Comparison of ENCODE assay signal across 15 cellular contexts in the genomic region with DNA sequence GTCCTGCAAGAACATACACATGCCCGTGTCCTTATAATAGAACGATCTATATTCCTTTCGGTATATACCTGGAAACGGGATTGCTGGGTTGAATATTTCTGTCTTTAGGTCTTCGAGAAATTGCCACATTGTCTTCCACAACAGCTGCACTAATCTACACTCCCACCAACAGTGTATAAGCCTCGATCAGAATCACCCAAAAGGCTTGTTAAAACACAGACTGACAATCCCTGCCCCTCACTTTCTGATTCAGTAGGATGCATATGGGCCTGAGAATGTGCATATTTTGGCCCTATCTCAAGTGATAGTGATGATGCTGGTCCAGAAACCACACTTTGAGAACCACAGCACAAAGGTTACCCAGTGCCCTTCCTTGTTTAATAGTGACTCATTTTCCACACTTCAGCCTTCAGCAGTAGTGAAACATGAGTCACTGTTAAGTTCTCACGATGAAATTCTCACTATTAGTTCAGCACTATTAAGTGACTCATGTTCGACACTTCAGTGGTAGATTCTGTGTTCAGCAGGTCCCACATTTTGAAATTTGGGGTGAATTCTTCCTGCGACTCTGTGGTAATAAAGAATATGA.
DNase-seq lines count a peak whose midpoint lies in the region; ATAC-seq and TF ChIP-seq lines count a peak whose summit lies in the region.
"Had no signal": no experiment of that assay in that cellular context is flagged by ENCODE, and none has a peak within 500 bp of the region (broad histone marks: within the 10 kb centered on the region; RNA-seq: fewer than 3 reads in every experiment).

No MANE protein-coding gene starts in this region.

- H3K4me3 Mint-ChIP-seq in activated naive CD8-positive, alpha-beta T cell treated with anti-CD3 and anti-CD28 coated beads, Interleukin-2, amount 50 U/mL, for 24 hours: no peak overlapping the region
- H3K4me3 Mint-ChIP-seq in endothelial cell (ENCODE audit: unreplicated experiment): no peak overlapping the region
- H3K4me3 Mint-ChIP-seq: brain; CD4-positive, alpha-beta T cell had no signal

- no peaks in the 10 kb centered on the region for H3K4me1 ChIP-seq in gastrocnemius medialis
- H3K4me1 ChIP-seq: testis had no signal

- no peak for TF ChIP-seq POLR2A in gastrocnemius medialis (IDR thresholded peaks at IDR 0.05)

- intact Hi-C loops in gastrocnemius medialis (cut with DNase I; ENCODE audit: low total_unique reads): no loop called here

- H3K9me3 ChIP-seq in gastrocnemius medialis: no peaks in the 10 kb centered on the region
- H3K9me3 ChIP-seq: mucosa of descending colon, testis had no signal

- in situ Hi-C loops in gastrocnemius medialis (cut with MboI; ENCODE audit: low sequenced_read_pairs in 4 of 4): no loop called here

- ATAC-seq in GM18519 (IDR thresholded peaks at IDR 0.05; ENCODE audit: low FRiP score, unreplicated experiment): peak; percentile 84
- ATAC-seq in HG02973 (IDR thresholded peaks at IDR 0.05; ENCODE audit: unreplicated experiment): peak; percentile 62
- ATAC-seq in activated naive CD8-positive, alpha-beta T cell treated with anti-CD3 and anti-CD28 coated beads, Interleukin-2, amount 50 U/mL, for 24 hours: peak; percentile 86
- no peak for ATAC-seq in gastrocnemius medialis
- ATAC-seq in SK-N-SH treated with all-trans-retinoic acid at 6 μM for 48 hours: no peak
- ATAC-seq: mucosa of descending colon had no signal

- H3K9me3 Mint-ChIP-seq in activated naive CD8-positive, alpha-beta T cell treated with anti-CD3 and anti-CD28 coated beads, Interleukin-2, amount 50 U/mL, for 24 hours: peaks cover 16% of the 10 kb centered on the region
- H3K9me3 Mint-ChIP-seq in endothelial cell (ENCODE audit: unreplicated experiment): no peaks in the 10 kb centered on the region

- H3K27me3 Mint-ChIP-seq in activated naive CD8-positive, alpha-beta T cell treated with anti-CD3 and anti-CD28 coated beads, Interleukin-2, amount 50 U/mL, for 24 hours: peaks cover 9% of the 10 kb centered on the region
- H3K27me3 Mint-ChIP-seq in endothelial cell (ENCODE audit: unreplicated experiment): no peaks in the 10 kb centered on the region

- H3K36me3 ChIP-seq in gastrocnemius medialis: no peaks in the 10 kb centered on the region

- no peak for TF ChIP-seq CTCF in AG10803 (conservative IDR thresholded peaks at IDR 0.05; ENCODE audit: low read length)
- no peak for TF ChIP-seq CTCF in endothelial cell (IDR thresholded peaks at IDR 0.05; ENCODE audit: unreplicated experiment)
- TF ChIP-seq CTCF in gastrocnemius medialis (IDR thresholded peaks at IDR 0.05 in 4 of 5, conservative IDR thresholded peaks at IDR 0.05 in 1 of 5): no peak

- H3K4me1 Mint-ChIP-seq in activated naive CD8-positive, alpha-beta T cell treated with anti-CD3 and anti-CD28 coated beads, Interleukin-2, amount 50 U/mL, for 24 hours: peaks cover 3% of the 10 kb centered on the region
- no peaks in the 10 kb centered on the region for H3K4me1 Mint-ChIP-seq in endothelial cell (ENCODE audit: unreplicated experiment)
- H3K4me1 Mint-ChIP-seq: brain had no signal

- H3K27ac Mint-ChIP-seq in activated naive CD8-positive, alpha-beta T cell treated with anti-CD3 and anti-CD28 coated beads, Interleukin-2, amount 50 U/mL, for 24 hours: no peak overlapping the region
- no peak overlapping the region for H3K27ac Mint-ChIP-seq in endothelial cell (ENCODE audit: unreplicated experiment)
- H3K27ac Mint-ChIP-seq: brain; CD4-positive, alpha-beta T cell had no signal

- H3K36me3 Mint-ChIP-seq in activated naive CD8-positive, alpha-beta T cell treated with anti-CD3 and anti-CD28 coated beads, Interleukin-2, amount 50 U/mL, for 24 hours (ENCODE audit: low read depth): no peaks in the 10 kb centered on the region
- no peaks in the 10 kb centered on the region for H3K36me3 Mint-ChIP-seq in endothelial cell (ENCODE audit: low read depth, unreplicated experiment)
- H3K36me3 Mint-ChIP-seq: brain had no signal

- DNase-seq in AG10803 (ENCODE audit: low read depth) (peak; percentile 1), endothelial cell (ENCODE audit: low spot score) (no peak), DMS 273 (lab: John Stamatoyannopoulos, UW; ENCODE audit: unreplicated experiment) (no peak), gastrocnemius medialis (no peak)
- peak; percentile 1 for DNase-seq in activated naive CD8-positive, alpha-beta T cell treated with anti-CD3 and anti-CD28 coated beads, Interleukin-2, amount 50 U/mL, for 24 hours
- DNase-seq: activated CD4-positive, alpha-beta T cell treated with anti-CD3 and anti-CD28 coated beads for 1 hour; CD4-positive, alpha-beta T cell; IMR-90; mucosa of descending colon; small intestine; testis had no signal

- H3K27me3 ChIP-seq in gastrocnemius medialis: no peaks in the 10 kb centered on the region
- H3K27me3 ChIP-seq: testis had no signal

- H3K27ac ChIP-seq in gastrocnemius medialis: no peak overlapping the region
- H3K27ac ChIP-seq: testis had no signal

- H3K4me3 ChIP-seq in AG10803 (ENCODE audit: low read length): no peak overlapping the region
- H3K4me3 ChIP-seq in gastrocnemius medialis: no peak overlapping the region
- H3K4me3 ChIP-seq: mucosa of descending colon, testis had no signal

TF ChIP-seq in SK-N-SH treated with all-trans-retinoic acid at 6 μM for 48 hours, 23 proteins besides CTCF, POLR2A, EP300 and RAD21:
- no peak for TF ChIP-seq RARB (CRISPR knock-in tag; IDR thresholded peaks at IDR 0.05)
- TF ChIP-seq OSR1 (CRISPR knock-in tag; IDR thresholded peaks at IDR 0.05): no peak
- TF ChIP-seq ARNTL (CRISPR knock-in tag; IDR thresholded peaks at IDR 0.05; ENCODE audit: borderline replicate concordance, low read depth): no peak
- TF ChIP-seq, protein P1, sequence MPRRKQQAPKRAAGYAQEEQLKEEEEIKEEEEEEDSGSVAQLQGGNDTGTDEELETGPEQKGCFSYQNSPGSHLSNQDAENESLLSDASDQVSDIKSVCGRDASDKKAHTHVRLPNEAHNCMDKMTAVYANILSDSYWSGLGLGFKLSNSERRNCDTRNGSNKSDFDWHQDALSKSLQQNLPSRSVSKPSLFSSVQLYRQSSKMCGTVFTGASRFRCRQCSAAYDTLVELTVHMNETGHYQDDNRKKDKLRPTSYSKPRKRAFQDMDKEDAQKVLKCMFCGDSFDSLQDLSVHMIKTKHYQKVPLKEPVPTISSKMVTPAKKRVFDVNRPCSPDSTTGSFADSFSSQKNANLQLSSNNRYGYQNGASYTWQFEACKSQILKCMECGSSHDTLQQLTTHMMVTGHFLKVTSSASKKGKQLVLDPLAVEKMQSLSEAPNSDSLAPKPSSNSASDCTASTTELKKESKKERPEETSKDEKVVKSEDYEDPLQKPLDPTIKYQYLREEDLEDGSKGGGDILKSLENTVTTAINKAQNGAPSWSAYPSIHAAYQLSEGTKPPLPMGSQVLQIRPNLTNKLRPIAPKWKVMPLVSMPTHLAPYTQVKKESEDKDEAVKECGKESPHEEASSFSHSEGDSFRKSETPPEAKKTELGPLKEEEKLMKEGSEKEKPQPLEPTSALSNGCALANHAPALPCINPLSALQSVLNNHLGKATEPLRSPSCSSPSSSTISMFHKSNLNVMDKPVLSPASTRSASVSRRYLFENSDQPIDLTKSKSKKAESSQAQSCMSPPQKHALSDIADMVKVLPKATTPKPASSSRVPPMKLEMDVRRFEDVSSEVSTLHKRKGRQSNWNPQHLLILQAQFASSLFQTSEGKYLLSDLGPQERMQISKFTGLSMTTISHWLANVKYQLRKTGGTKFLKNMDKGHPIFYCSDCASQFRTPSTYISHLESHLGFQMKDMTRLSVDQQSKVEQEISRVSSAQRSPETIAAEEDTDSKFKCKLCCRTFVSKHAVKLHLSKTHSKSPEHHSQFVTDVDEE (CRISPR knock-in tag; IDR thresholded peaks at IDR 0.05): no peak
- no peak for TF ChIP-seq CREB5 (CRISPR knock-in tag; IDR thresholded peaks at IDR 0.05; ENCODE audit: low read depth)
- no peak for TF ChIP-seq GLIS3 (CRISPR knock-in tag; IDR thresholded peaks at IDR 0.05)
- no peak for TF ChIP-seq PPARA (CRISPR knock-in tag; IDR thresholded peaks at IDR 0.05; ENCODE audit: borderline replicate concordance)
TF ChIP-seq in SK-N-SH treated with all-trans-retinoic acid at 6 μM for 48 hours: peak in this region for 0.

Comparison
In these comparisons a context has a peak if more than half of its experiments do, and no peak if none do; other contexts are left out.
1. DNase-seq: peak in AG10803 (single experiment) and activated naive CD8-positive, alpha-beta T cell treated with anti-CD3 and anti-CD28 coated beads, Interleukin-2, amount 50 U/mL, for 24 hours (single experiment); none in endothelial cell (single experiment), DMS 273 (single experiment) and gastrocnemius medialis (0 of 2).
2. ATAC-seq: peak in GM18519 (single experiment), HG02973 (single experiment) and activated naive CD8-positive, alpha-beta T cell treated with anti-CD3 and anti-CD28 coated beads, Interleukin-2, amount 50 U/mL, for 24 hours (single experiment); none in gastrocnemius medialis (0 of 2) and SK-N-SH treated with all-trans-retinoic acid at 6 μM for 48 hours (single experiment).